ENCODE assay signal across 8 cellular contexts in genomic region chr2:20447437-20448245, GRCh38. TPM values are rescaled to one million over a fixed set of nuclear protein-coding genes. Genes with fewer than 3 reads are reported as not detected.
DNase-seq lines count a peak whose midpoint lies in the region; ATAC-seq, FAIRE-seq and TF ChIP-seq lines count a peak whose summit lies in the region.

No MANE protein-coding gene starts in this region.

- H3K9me3 ChIP-seq in neutrophil = no peaks in the 10 kb centered on the region

- peak; percentile 2 for ATAC-seq in GM21367 (IDR thresholded peaks at IDR 0.05; ENCODE audit: unreplicated experiment)
- ATAC-seq in activated T-cell treated with anti-CD3 and anti-CD28 coated beads, Interleukin-2, amount 50 U/mL, for 72 hours (replicated peaks in 1 of 2) = peak in 1 of 2 donors; percentile 5

- peaks cover 11% of the 10 kb centered on the region for H3K27me3 ChIP-seq in neutrophil

- no peak overlapping the region for H3K27ac Mint-ChIP-seq in activated T-cell treated with anti-CD3 and anti-CD28 coated beads, Interleukin-2, amount 50 U/mL, for 72 hours

- H3K36me3 Mint-ChIP-seq in activated T-cell treated with anti-CD3 and anti-CD28 coated beads, Interleukin-2, amount 50 U/mL, for 72 hours (ENCODE audit: insufficient read depth in 2 of 2) = peaks cover 0 to 2% of the 10 kb centered on the region in 2 donors

- H3K4me3 ChIP-seq in LNCaP clone FGC (ENCODE audit: low read depth, low read length) = peak overlapping the region; percentile 66
- H3K4me3 ChIP-seq in neutrophil (ENCODE audit: low read depth in 1 of 2, low read length in 1 of 2) = peak overlapping the region; percentile 97 to 98

- H3K4me3 Mint-ChIP-seq in activated T-cell treated with anti-CD3 and anti-CD28 coated beads, Interleukin-2, amount 50 U/mL, for 72 hours = peak overlapping the region; percentile 79 to 88

- no peaks in the 10 kb centered on the region for H3K4me1 Mint-ChIP-seq in activated T-cell treated with anti-CD3 and anti-CD28 coated beads, Interleukin-2, amount 50 U/mL, for 72 hours (ENCODE audit: low read depth)

- TF ChIP-seq CTCF in LNCaP clone FGC (IDR thresholded peaks at IDR 0.05; ENCODE audit: control insufficient read depth, extremely low read depth, insufficient read depth) = no peak
- no peak for TF ChIP-seq CTCF in neutrophil (IDR thresholded peaks at IDR 0.05)

- H3K9me3 Mint-ChIP-seq in activated T-cell treated with anti-CD3 and anti-CD28 coated beads, Interleukin-2, amount 50 U/mL, for 72 hours = no peaks in the 10 kb centered on the region

- H3K27ac ChIP-seq in neutrophil = peak overlapping the region; percentile 89

- H3K4me1 ChIP-seq in neutrophil (ENCODE audit: control insufficient read depth in 1 of 2, insufficient read depth in 1 of 2, low read depth in 1 of 2, low read length in 1 of 2) = peaks cover 42 to 48% of the 10 kb centered on the region in 2 experiments

- H3K27me3 Mint-ChIP-seq in activated T-cell treated with anti-CD3 and anti-CD28 coated beads, Interleukin-2, amount 50 U/mL, for 72 hours (ENCODE audit: low read depth) = peaks cover 34% of the 10 kb centered on the region

- H3K36me3 ChIP-seq in neutrophil = peaks cover 22% of the 10 kb centered on the region

- DNase-seq in EH (ENCODE audit: low read depth) (peak; percentile 55), LNCaP clone FGC (ENCODE audit: low read depth) (no peak), frontal cortex (ENCODE audit: low spot score in 2 of 2) (peak; percentile 54 to 61), AG08395 (ENCODE audit: low spot score) (no peak), cortex of kidney (lab: John Stamatoyannopoulos, UW) (no peak)
- peak; percentile 26 to 27 for DNase-seq in activated T-cell treated with anti-CD3 and anti-CD28 coated beads, Interleukin-2, amount 50 U/mL, for 72 hours

- FAIRE-seq in frontal cortex (lab: Jason Lieb, UNC) = no peak

RNA-seq across cellular contexts. Expression of gene RHOB, which starts 0.8 kb away (rescaled TPM):
- total RNA-seq in activated T-cell treated with anti-CD3 and anti-CD28 coated beads, Interleukin-2, amount 50 U/mL, for 72 hours = 10 to 100 TPM; 17.5 to 44.7 TPM
- 300 TPM for total RNA-seq in frontal cortex

Comparison
In these comparisons a context has a peak if more than half of its experiments do, and no peak if none do; other contexts are left out.
1. DNase-seq: peak in EH (single experiment), activated T-cell treated with anti-CD3 and anti-CD28 coated beads, Interleukin-2, amount 50 U/mL, for 72 hours (2 of 2) and frontal cortex (2 of 2); none in LNCaP clone FGC (single experiment), AG08395 (single experiment) and cortex of kidney (single experiment).